In genomic region chr18:76518543-76519155, GRCh38 we compare ENCODE assay signal across 9 cellular contexts. TPM values are rescaled to one million over a fixed set of nuclear protein-coding genes. Genes with fewer than 3 reads are reported as not detected.
DNase-seq lines count a peak whose midpoint lies in the region; ATAC-seq and TF ChIP-seq lines count a peak whose summit lies in the region.
"Had no signal": no experiment of that assay in that cellular context is flagged by ENCODE, and none has a peak within 500 bp of the region (broad histone marks: within the 10 kb centered on the region; RNA-seq: fewer than 3 reads in every experiment).

No MANE protein-coding gene starts in this region.

- peaks cover 33% of the 10 kb centered on the region for H3K27me3 Mint-ChIP-seq in osteocyte (ENCODE audit: unreplicated experiment)

- H3K4me1 Mint-ChIP-seq in osteocyte (ENCODE audit: unreplicated experiment), result peaks cover 15% of the 10 kb centered on the region

- H3K27ac Mint-ChIP-seq in osteocyte (ENCODE audit: unreplicated experiment), result no peak overlapping the region

- peaks cover 7% of the 10 kb centered on the region for H3K27me3 ChIP-seq in NT2/D1 (ENCODE audit: insufficient read depth, insufficient read length)

- peak; percentile 60 for ATAC-seq in GM21528 (IDR thresholded peaks at IDR 0.05; ENCODE audit: low FRiP score, unreplicated experiment)
- ATAC-seq in HG03342 (IDR thresholded peaks at IDR 0.05; ENCODE audit: unreplicated experiment), result no peak
- no peak for ATAC-seq in GM21526 (IDR thresholded peaks at IDR 0.05; ENCODE audit: low FRiP score, unreplicated experiment)

- H3K9me3 ChIP-seq in NT2/D1 (ENCODE audit: insufficient read depth, low read length), result no peaks in the 10 kb centered on the region

- H3K4me3 ChIP-seq in NT2/D1 (ENCODE audit: insufficient read length, low read depth) (peak overlapping the region; percentile 38), fibroblast of villous mesenchyme (ENCODE audit: low read depth, low read length) (peak overlapping the region; percentile 36)
- H3K4me3 ChIP-seq: lung had no signal

- H3K36me3 Mint-ChIP-seq in osteocyte (ENCODE audit: unreplicated experiment), result no peaks in the 10 kb centered on the region

- TF ChIP-seq CTCF in fibroblast of villous mesenchyme (IDR thresholded peaks at IDR 0.05; ENCODE audit: insufficient read depth, low read depth, low read length) (no peak), osteocyte (IDR thresholded peaks at IDR 0.05) (no peak)

- no peaks in the 10 kb centered on the region for H3K4me1 ChIP-seq in NT2/D1 (ENCODE audit: insufficient read depth, insufficient read length)

- DNase-seq in NT2/D1 (ENCODE audit: low read depth, low spot score) (no peak), fibroblast of villous mesenchyme (ENCODE audit: low read depth) (peak; percentile 58), osteocyte (ENCODE audit: extremely low spot score, unreplicated experiment) (no peak), KG1 (lab: John Stamatoyannopoulos, UW) (no peak), NCI-H446 treated with DMSO at 0.1 percent for 48 hours (lab: John Stamatoyannopoulos, UW) (no peak)

- H3K4me3 Mint-ChIP-seq in osteocyte (ENCODE audit: unreplicated experiment), result peak overlapping the region; percentile 73

- H3K9me3 Mint-ChIP-seq in osteocyte (ENCODE audit: unreplicated experiment), result no peaks in the 10 kb centered on the region

- peak overlapping the region; percentile 32 for H3K9ac ChIP-seq in NT2/D1 (ENCODE audit: insufficient read length, low read depth)

- no peaks in the 10 kb centered on the region for H3K36me3 ChIP-seq in NT2/D1 (ENCODE audit: insufficient read depth, insufficient read length, low read length)

RNA-seq across cellular contexts. Expression of gene ZNF516, which starts 23.6 kb away (rescaled TPM):
- 50.6 and 53.1 TPM in 2 replicates for total RNA-seq in fibroblast of villous mesenchyme
- 36.3 and 39.3 TPM in 2 replicates for total RNA-seq in osteocyte
